Comparison of ENCODE assay signal across 1 cellular context in the genomic region with DNA sequence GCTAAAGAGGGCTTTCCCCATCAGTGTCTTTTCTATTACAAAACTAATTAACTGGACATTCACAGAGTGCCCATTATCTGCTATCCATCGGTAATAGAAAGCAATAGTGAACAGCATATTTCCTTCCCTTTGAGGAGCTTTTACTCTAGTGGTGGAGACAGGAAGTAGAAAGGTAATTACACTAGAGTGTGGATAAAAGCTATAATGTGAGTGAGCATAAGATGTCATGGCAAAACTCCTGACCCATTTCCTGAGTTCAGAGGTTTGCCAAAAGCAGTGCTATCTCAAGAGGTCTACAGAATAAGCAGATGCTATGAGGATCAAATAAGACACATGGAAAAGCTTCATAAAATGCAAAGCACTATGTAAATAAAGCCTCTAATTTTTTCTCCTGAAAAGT.
TF ChIP-seq lines count a peak whose summit lies in the region.

No MANE protein-coding gene starts in this region.

TF ChIP-seq in A549, 52 proteins besides CTCF, POLR2A, EP300 and RAD21:
- TF ChIP-seq BHLHE40 (IDR thresholded peaks at IDR 0.05; ENCODE audit: low read depth, low read length) (no peak), HOXB5 (CRISPR knock-in tag; IDR thresholded peaks at IDR 0.05) (no peak), JUNB (IDR thresholded peaks at IDR 0.05) (no peak), KDM1A (IDR thresholded peaks at IDR 0.05; ENCODE audit: low read depth) (no peak), TFCP2L1 (CRISPR knock-in tag; IDR thresholded peaks at IDR 0.05) (no peak), HOXB13 (CRISPR knock-in tag; IDR thresholded peaks at IDR 0.05; ENCODE audit: low read depth) (no peak), CEBPB (IDR thresholded peaks at IDR 0.05) (no peak), FOSL2 (IDR thresholded peaks at IDR 0.05) (no peak), FOSL2 (CRISPR knock-in tag; IDR thresholded peaks at IDR 0.05) (no peak), JUN (IDR thresholded peaks at IDR 0.05) (no peak), RFX5 (IDR thresholded peaks at IDR 0.05) (no peak), RARB (CRISPR knock-in tag; IDR thresholded peaks at IDR 0.05) (no peak), KDM5A (IDR thresholded peaks at IDR 0.05) (no peak)
- TF ChIP-seq, protein P1, sequence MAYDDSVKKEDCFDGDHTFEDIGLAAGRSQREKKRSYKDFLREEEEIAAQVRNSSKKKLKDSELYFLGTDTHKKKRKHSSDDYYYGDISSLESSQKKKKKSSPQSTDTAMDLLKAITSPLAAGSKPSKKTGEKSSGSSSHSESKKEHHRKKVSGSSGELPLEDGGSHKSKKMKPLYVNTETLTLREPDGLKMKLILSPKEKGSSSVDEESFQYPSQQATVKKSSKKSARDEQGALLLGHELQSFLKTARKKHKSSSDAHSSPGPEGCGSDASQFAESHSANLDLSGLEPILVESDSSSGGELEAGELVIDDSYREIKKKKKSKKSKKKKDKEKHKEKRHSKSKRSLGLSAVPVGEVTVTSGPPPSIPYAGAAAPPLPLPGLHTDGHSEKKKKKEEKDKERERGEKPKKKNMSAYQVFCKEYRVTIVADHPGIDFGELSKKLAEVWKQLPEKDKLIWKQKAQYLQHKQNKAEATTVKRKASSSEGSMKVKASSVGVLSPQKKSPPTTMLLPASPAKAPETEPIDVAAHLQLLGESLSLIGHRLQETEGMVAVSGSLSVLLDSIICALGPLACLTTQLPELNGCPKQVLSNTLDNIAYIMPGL (CRISPR knock-in tag; IDR thresholded peaks at IDR 0.05; ENCODE audit: borderline replicate concordance), result no peak
- TF ChIP-seq, protein P2, sequence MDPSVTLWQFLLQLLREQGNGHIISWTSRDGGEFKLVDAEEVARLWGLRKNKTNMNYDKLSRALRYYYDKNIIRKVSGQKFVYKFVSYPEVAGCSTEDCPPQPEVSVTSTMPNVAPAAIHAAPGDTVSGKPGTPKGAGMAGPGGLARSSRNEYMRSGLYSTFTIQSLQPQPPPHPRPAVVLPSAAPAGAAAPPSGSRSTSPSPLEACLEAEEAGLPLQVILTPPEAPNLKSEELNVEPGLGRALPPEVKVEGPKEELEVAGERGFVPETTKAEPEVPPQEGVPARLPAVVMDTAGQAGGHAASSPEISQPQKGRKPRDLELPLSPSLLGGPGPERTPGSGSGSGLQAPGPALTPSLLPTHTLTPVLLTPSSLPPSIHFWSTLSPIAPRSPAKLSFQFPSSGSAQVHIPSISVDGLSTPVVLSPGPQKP (IDR thresholded peaks at IDR 0.05; ENCODE audit: low read depth, low read length), result no peak
